Comparison of ENCODE assay signal across 8 cellular contexts in genomic region chr11:15073361-15074205, GRCh38. TPM values are rescaled to one million over a fixed set of nuclear protein-coding genes. Genes with fewer than 3 reads are reported as not detected.
DNase-seq lines count a peak whose midpoint lies in the region; FAIRE-seq and TF ChIP-seq lines count a peak whose summit lies in the region.

Gene CALCB, plus strand, starts transcription at chr11:15073593. Its CDS starts 1,126 bp downstream, at chr11:15074719.

- no peak within 1 kb of the TSS for H3K23ac ChIP-seq in trophoblast cell (ENCODE audit: low read length)

- H3K9me3 Mint-ChIP-seq in IgD-negative memory B cell: peaks cover 2 to 9% (median 2%) of the 10 kb centered on the region in 3 donors

- no peak within 1 kb of the TSS for H2BK5ac ChIP-seq in trophoblast cell (ENCODE audit: low read depth, low read length, poor library complexity)

- no peak within 1 kb of the TSS for H3K18ac ChIP-seq in trophoblast cell (ENCODE audit: low read length)

- no peaks in the 10 kb centered on the region for H3K27me3 ChIP-seq in trophoblast cell (ENCODE audit: insufficient read depth, low read length)

- H3K4me3 ChIP-seq in fibroblast of villous mesenchyme (ENCODE audit: low read depth, low read length) (peak within 1 kb of the TSS; percentile 21), trophoblast cell (ENCODE audit: low read depth, low read length) (peak within 1 kb of the TSS; percentile 43)

- H2BK12ac ChIP-seq in trophoblast cell (ENCODE audit: low read length): no peak within 1 kb of the TSS

- H3K4me1 Mint-ChIP-seq in IgD-negative memory B cell: peaks cover 5 to 14% (median 10%) of the 10 kb centered on the region in 3 donors

- H4K91ac ChIP-seq in trophoblast cell (ENCODE audit: low read depth, low read length): no peak within 1 kb of the TSS

- H3K36me3 Mint-ChIP-seq in IgD-negative memory B cell: peaks cover 2% of the 10 kb centered on the region

- H3K4me3 Mint-ChIP-seq in IgD-negative memory B cell: peak within 1 kb of the TSS; percentile 63 to 91 (median 72)

- H3K27ac Mint-ChIP-seq in IgD-negative memory B cell: peak within 1 kb of the TSS in 2 of 3 donors; percentile 27 to 80

- no peaks in the 10 kb centered on the region for H3K79me1 ChIP-seq in trophoblast cell (ENCODE audit: low read length)

- no CpG with 5 or more reads among the region's 60 CpGs for WGBS in trophoblast cell (ENCODE audit: extremely low coverage, insufficient coverage, insufficient read length)

- FAIRE-seq in HTR-8/SVneo (lab: Jason Lieb, UNC): no peak

- H3K4ac ChIP-seq in trophoblast cell (ENCODE audit: low read depth, low read length): no peak within 1 kb of the TSS

- no peaks in the 10 kb centered on the region for H3K79me2 ChIP-seq in trophoblast cell (ENCODE audit: control insufficient read depth, insufficient read depth, low read length, poor library complexity)

- H3K9ac ChIP-seq in trophoblast cell (ENCODE audit: low read length): no peak within 1 kb of the TSS

- no peak within 1 kb of the TSS for H4K8ac ChIP-seq in trophoblast cell (ENCODE audit: low read depth, low read length)

- H4K12ac ChIP-seq in trophoblast cell (ENCODE audit: low read depth, low read length): no peak within 1 kb of the TSS

- peaks cover 3 to 9% of the 10 kb centered on the region in 2 experiments for H3K4me1 ChIP-seq in trophoblast cell (ENCODE audit: control insufficient read depth in 1 of 2, insufficient read depth in 2 of 2, low read length in 2 of 2)

- no peak within 1 kb of the TSS for H2AK5ac ChIP-seq in trophoblast cell (ENCODE audit: low read length)

- H3K4me2 ChIP-seq in trophoblast cell (ENCODE audit: low read length): peak within 1 kb of the TSS; percentile 80

- no peak within 1 kb of the TSS for H2BK120ac ChIP-seq in trophoblast cell (ENCODE audit: insufficient read depth, low read length, poor library complexity)

- peaks cover 8% of the 10 kb centered on the region for H3K9me3 ChIP-seq in trophoblast cell (ENCODE audit: insufficient read depth, low read depth, low read length)

- DNase-seq in AG08395 (ENCODE audit: low spot score) (peak; percentile 17), fibroblast of villous mesenchyme (ENCODE audit: low read depth) (peak; percentile 9), trophoblast cell (peak; percentile 11 to 49), HTR-8/SVneo (ENCODE audit: insufficient read length, low spot score) (no peak), NCI-H2171 (lab: John Stamatoyannopoulos, UW) (no peak), ureter (ENCODE audit: low spot score) (no peak)
- DNase-seq in activated CD8-positive, alpha-beta memory T cell treated with anti-CD3 and anti-CD28 coated beads for 24 hours: peak; percentile 77

- TF ChIP-seq CTCF in fibroblast of villous mesenchyme (IDR thresholded peaks at IDR 0.05; ENCODE audit: insufficient read depth, low read depth, low read length): no peak

- H2AFZ ChIP-seq in trophoblast cell (ENCODE audit: insufficient read depth, low read length, poor library complexity): no peak within 1 kb of the TSS

- peaks cover 31% of the 10 kb centered on the region for H3K27me3 Mint-ChIP-seq in IgD-negative memory B cell

- H3K36me3 ChIP-seq in trophoblast cell (ENCODE audit: control insufficient read depth in 1 of 2, insufficient read depth in 2 of 2, low read length in 2 of 2): no peaks in the 10 kb centered on the region

- no peak within 1 kb of the TSS for H3K27ac ChIP-seq in trophoblast cell (ENCODE audit: low read depth, low read length)

- no peak within 1 kb of the TSS for H3K14ac ChIP-seq in trophoblast cell (ENCODE audit: low read length)

RNA-seq across cellular contexts. Expression of gene CALCB, which starts in this region (rescaled TPM):
- 0.13 TPM for polyA plus RNA-seq in IgD-negative memory B cell
- total RNA-seq in fibroblast of villous mesenchyme (not detected in 2 replicates), ureter (0.18 TPM)
- 0.86 and 0.90 TPM in 2 replicates for polyA plus RNA-seq in trophoblast cell (2013)

Comparison
In these comparisons a context has a peak if more than half of its experiments do, and no peak if none do; other contexts are left out.
1. Peak in DNase-seq and H3K4me3 ChIP-seq in fibroblast of villous mesenchyme; RNA of the gene not detected or under 1 TPM.
2. DNase-seq: peak in AG08395 (single experiment), activated CD8-positive, alpha-beta memory T cell treated with anti-CD3 and anti-CD28 coated beads for 24 hours (single experiment) and trophoblast cell (2 of 2); none in HTR-8/SVneo (single experiment), NCI-H2171 (single experiment) and ureter (single experiment).